In genomic region chr9:128027166-128027539, GRCh38 we compare ENCODE assay signal across 12 cellular contexts. TPM values are rescaled to one million over a fixed set of nuclear protein-coding genes. Genes with fewer than 3 reads are reported as not detected.
DNase-seq lines count a peak whose midpoint lies in the region; ATAC-seq and TF ChIP-seq lines count a peak whose summit lies in the region.
"Had no signal": no experiment of that assay in that cellular context is flagged by ENCODE, and none has a peak within 500 bp of the region (broad histone marks: within the 10 kb centered on the region; RNA-seq: fewer than 3 reads in every experiment).

No MANE protein-coding gene starts in this region.

- H3K27me3 Mint-ChIP-seq in CD4-positive, alpha-beta memory T cell = no peaks in the 10 kb centered on the region
- H3K27me3 Mint-ChIP-seq in activated naive CD8-positive, alpha-beta T cell treated with anti-CD3 and anti-CD28 coated beads, Interleukin-2, amount 50 U/mL, for 24 hours = no peaks in the 10 kb centered on the region
- H3K27me3 Mint-ChIP-seq in naive thymus-derived CD4-positive, alpha-beta T cell = no peaks in the 10 kb centered on the region
- H3K27me3 Mint-ChIP-seq in glutamatergic neuron (ENCODE audit: unreplicated experiment) = peaks cover 3% of the 10 kb centered on the region

- CTCF ChIA-PET in CD4-positive, alpha-beta memory T cell (lab: Charles Lee; ENCODE audit: partially characterized antibody) = interaction anchor here (0.8 to 3.7 kb wide), 13 partner anchors 9 to 90 kb away, joined by 3 to 35 read pairs (median 4); partner anchors contain the start of genes DPM2 and EEIG1
- CTCF ChIA-PET in OCI-LY7 (lab: Charles Lee; ENCODE audit: unreplicated experiment) = no interaction called here
- CTCF ChIA-PET in naive thymus-derived CD4-positive, alpha-beta T cell (lab: Charles Lee) = interaction anchor here (0.7 to 17.1 kb wide), 7 partner anchors 9 to 117 kb away, joined by 3 to 262 read pairs (median 4); partner anchors contain the start of gene EEIG1

- no peaks in the 10 kb centered on the region for H3K79me2 ChIP-seq in OCI-LY7 (ENCODE audit: insufficient read depth, low read depth, low read length)

- POLR2A ChIA-PET in CD4-positive, alpha-beta memory T cell (lab: Charles Lee; ENCODE audit: partially characterized antibody) = interaction anchor here (0.9 to 21.7 kb wide), 15 partner anchors 7 to 124 kb away, joined by 3 to 1317 read pairs (median 11); partner anchors contain the start of genes DPM2, EEIG1, NAIF1 and SLC25A25
- POLR2A ChIA-PET in OCI-LY7 (lab: Charles Lee) = interaction anchor here (0.6 to 2.9 kb wide), 10 partner anchors 11 to 109 kb away, joined by 3 to 25 read pairs (median 4); partner anchors contain the start of genes EEIG1 and NAIF1
- POLR2A ChIA-PET in naive thymus-derived CD4-positive, alpha-beta T cell (lab: Charles Lee) = interaction anchor here (0.7 to 28.4 kb wide), 14 partner anchors 7 to 875 kb away, joined by 3 to 1511 read pairs (median 4); partner anchors contain the start of genes CDK9, EEIG1 and ST6GALNAC4

- peak in 4 of 5 donors; percentile 50 to 75 (median 54) for DNase-seq in CD4-positive, alpha-beta memory T cell
- peak; percentile 39 for DNase-seq in OCI-LY7 (ENCODE audit: low spot score)
- peak; percentile 53 for DNase-seq in activated naive CD8-positive, alpha-beta T cell treated with anti-CD3 and anti-CD28 coated beads, Interleukin-2, amount 50 U/mL, for 24 hours
- peak in 8 of 9 donors; percentile 42 to 78 (median 57) for DNase-seq in naive thymus-derived CD4-positive, alpha-beta T cell
- DNase-seq in glutamatergic neuron = no peak
- no peak for DNase-seq in lower leg skin (ENCODE audit: low spot score in 2 of 2)
- DNase-seq: DMS79, Karpas-422 had no signal

- peaks cover 100% of the 10 kb centered on the region for H3K4me1 ChIP-seq in CD4-positive, alpha-beta memory T cell (ENCODE audit: insufficient read depth, low read length)
- peaks cover 73% of the 10 kb centered on the region for H3K4me1 ChIP-seq in OCI-LY7 (ENCODE audit: insufficient read depth, low read length, poor library complexity, severe bottlenecking)
- peaks cover 86 to 87% of the 10 kb centered on the region in 2 donors for H3K4me1 ChIP-seq in naive thymus-derived CD4-positive, alpha-beta T cell (ENCODE audit: control insufficient read depth in 2 of 2, insufficient read depth in 2 of 2, low read length in 2 of 2)

- H3K4me1 Mint-ChIP-seq in CD4-positive, alpha-beta memory T cell = peaks cover 52 to 94% (median 77%) of the 10 kb centered on the region in 4 donors
- H3K4me1 Mint-ChIP-seq in activated naive CD8-positive, alpha-beta T cell treated with anti-CD3 and anti-CD28 coated beads, Interleukin-2, amount 50 U/mL, for 24 hours = peaks cover 92% of the 10 kb centered on the region
- H3K4me1 Mint-ChIP-seq in naive thymus-derived CD4-positive, alpha-beta T cell = peaks cover 43 to 93% (median 88%) of the 10 kb centered on the region in 7 donors
- no peaks in the 10 kb centered on the region for H3K4me1 Mint-ChIP-seq in glutamatergic neuron (ENCODE audit: low read depth, unreplicated experiment)

- no peaks in the 10 kb centered on the region for H3K27me3 ChIP-seq in CD4-positive, alpha-beta memory T cell (ENCODE audit: insufficient read depth, low read length)
- no peaks in the 10 kb centered on the region for H3K27me3 ChIP-seq in naive thymus-derived CD4-positive, alpha-beta T cell (ENCODE audit: control insufficient read depth in 2 of 2, insufficient read depth in 2 of 2, low read length in 2 of 2)
- H3K27me3 ChIP-seq: SJSA1 had no signal

- peak overlapping the region; percentile 60 for H2AFZ ChIP-seq in OCI-LY7 (ENCODE audit: low read length)

- no peaks in the 10 kb centered on the region for H3K9me3 ChIP-seq in CD4-positive, alpha-beta memory T cell (ENCODE audit: control insufficient read depth in 1 of 2, low read length in 2 of 2)
- H3K9me3 ChIP-seq in OCI-LY7 (ENCODE audit: low read length) = no peaks in the 10 kb centered on the region
- H3K9me3 ChIP-seq in naive thymus-derived CD4-positive, alpha-beta T cell (ENCODE audit: control insufficient read depth in 2 of 3, low read length in 3 of 3) = no peaks in the 10 kb centered on the region
- H3K9me3 ChIP-seq: SJSA1 had no signal

- H3K36me3 ChIP-seq in CD4-positive, alpha-beta memory T cell (ENCODE audit: insufficient read depth, low read length) = no peaks in the 10 kb centered on the region
- H3K36me3 ChIP-seq in OCI-LY7 (ENCODE audit: insufficient read depth, low read length) = no peaks in the 10 kb centered on the region
- H3K36me3 ChIP-seq in naive thymus-derived CD4-positive, alpha-beta T cell (ENCODE audit: control insufficient read depth in 2 of 3, insufficient read depth in 3 of 3, low read length in 3 of 3) = no peaks in the 10 kb centered on the region
- H3K36me3 ChIP-seq: SJSA1 had no signal

- TF ChIP-seq CTCF in OCI-LY7 (conservative IDR thresholded peaks at IDR 0.05; ENCODE audit: low read length) = no peak
- no peak for TF ChIP-seq CTCF in glutamatergic neuron (IDR thresholded peaks at IDR 0.05; ENCODE audit: partially characterized antibody, unreplicated experiment)
- TF ChIP-seq CTCF in lower leg skin (IDR thresholded peaks at IDR 0.05) = no peak

- H3K27ac Mint-ChIP-seq in CD4-positive, alpha-beta memory T cell = peak overlapping the region; percentile 98 to 100 (median 99)
- H3K27ac Mint-ChIP-seq in activated naive CD8-positive, alpha-beta T cell treated with anti-CD3 and anti-CD28 coated beads, Interleukin-2, amount 50 U/mL, for 24 hours = peak overlapping the region; percentile 96
- H3K27ac Mint-ChIP-seq in naive thymus-derived CD4-positive, alpha-beta T cell = peak overlapping the region; percentile 92 to 100 (median 98)
- H3K27ac Mint-ChIP-seq in glutamatergic neuron (ENCODE audit: unreplicated experiment) = no peak overlapping the region

- peak overlapping the region in 7 of 8 donors; percentile 74 to 89 (median 83) for H3K4me3 Mint-ChIP-seq in CD4-positive, alpha-beta memory T cell
- H3K4me3 Mint-ChIP-seq in activated naive CD8-positive, alpha-beta T cell treated with anti-CD3 and anti-CD28 coated beads, Interleukin-2, amount 50 U/mL, for 24 hours = peak overlapping the region; percentile 69
- H3K4me3 Mint-ChIP-seq in naive thymus-derived CD4-positive, alpha-beta T cell = peak overlapping the region; percentile 76 to 91 (median 85)
- H3K4me3 Mint-ChIP-seq in glutamatergic neuron (ENCODE audit: unreplicated experiment) = no peak overlapping the region

- peak; percentile 56 for ATAC-seq in activated naive CD8-positive, alpha-beta T cell treated with anti-CD3 and anti-CD28 coated beads, Interleukin-2, amount 50 U/mL, for 24 hours
- ATAC-seq in naive thymus-derived CD4-positive, alpha-beta T cell = peak; percentile 10
- ATAC-seq in GM19463 (IDR thresholded peaks at IDR 0.05; ENCODE audit: unreplicated experiment) = no peak
- ATAC-seq in HG03095 (IDR thresholded peaks at IDR 0.05; ENCODE audit: unreplicated experiment) = no peak

- H3K4me2 ChIP-seq in OCI-LY7 (ENCODE audit: low read length) = peak overlapping the region; percentile 66

- H4K20me1 ChIP-seq in OCI-LY7 (ENCODE audit: insufficient read depth, low read length) = no peaks in the 10 kb centered on the region

- BruUV-seq in OCI-LY7 (replicated peaks; lab: Mats Ljungman, UMichigan) = no TSS peak

- H3K9me3 Mint-ChIP-seq in CD4-positive, alpha-beta memory T cell = peaks cover 0 to 4% (median 0%) of the 10 kb centered on the region in 8 donors
- no peaks in the 10 kb centered on the region for H3K9me3 Mint-ChIP-seq in activated naive CD8-positive, alpha-beta T cell treated with anti-CD3 and anti-CD28 coated beads, Interleukin-2, amount 50 U/mL, for 24 hours
- peaks cover 0 to 5% (median 0%) of the 10 kb centered on the region in 11 donors for H3K9me3 Mint-ChIP-seq in naive thymus-derived CD4-positive, alpha-beta T cell
- H3K9me3 Mint-ChIP-seq in glutamatergic neuron (ENCODE audit: unreplicated experiment) = no peaks in the 10 kb centered on the region

- 81 to 85% methylated on average over 4 of the region's 4 CpGs for WGBS in lower leg skin, 2 donors

- no peak for TF ChIP-seq POLR2A in lower leg skin (IDR thresholded peaks at IDR 0.05)

- H3K27ac ChIP-seq in CD4-positive, alpha-beta memory T cell (ENCODE audit: low read depth, low read length) = peak overlapping the region; percentile 80
- H3K27ac ChIP-seq in OCI-LY7 (ENCODE audit: low read depth, low read length, poor library complexity, severe bottlenecking) = peak overlapping the region; percentile 78
- peak overlapping the region; percentile 96 for H3K27ac ChIP-seq in naive thymus-derived CD4-positive, alpha-beta T cell (ENCODE audit: low read depth, low read length)
- H3K27ac ChIP-seq: SJSA1 had no signal

- peaks cover 0 to 2% of the 10 kb centered on the region in 2 donors for H3K36me3 Mint-ChIP-seq in CD4-positive, alpha-beta memory T cell
- no peaks in the 10 kb centered on the region for H3K36me3 Mint-ChIP-seq in activated naive CD8-positive, alpha-beta T cell treated with anti-CD3 and anti-CD28 coated beads, Interleukin-2, amount 50 U/mL, for 24 hours (ENCODE audit: low read depth)
- H3K36me3 Mint-ChIP-seq in naive thymus-derived CD4-positive, alpha-beta T cell = peaks cover 0 to 5% (median 0%) of the 10 kb centered on the region in 5 donors
- no peaks in the 10 kb centered on the region for H3K36me3 Mint-ChIP-seq in glutamatergic neuron (ENCODE audit: unreplicated experiment)

- intact Hi-C loops in CD4-positive, alpha-beta memory T cell (cut with micrococcal nuclease) = loop anchor here (2.0 kb wide), 2 partner anchors 42 to 72 kb away; partner anchors contain the start of gene SLC25A25
- intact Hi-C loops in OCI-LY7 (cut with micrococcal nuclease; ENCODE audit: unreplicated experiment) = loop anchor here (2.0 kb wide), 1 partner anchor 18 kb away; no protein-coding TSS in a partner anchor
- intact Hi-C loops in naive thymus-derived CD4-positive, alpha-beta T cell (cut with micrococcal nuclease) = loop anchor here (2.0 to 5.0 kb wide), 4 partner anchors 56 to 250 kb away; partner anchors contain the start of genes CDK9 (in 1 of the 2) and SH2D3C (in 1 of the 2)
- intact Hi-C loops in lower leg skin (cut with DNase I; ENCODE audit: low total_unique reads) = no loop called here

- no peaks in the 10 kb centered on the region for H3K9me2 ChIP-seq in OCI-LY7 (ENCODE audit: insufficient read depth, low read length)

- H3K4me3 ChIP-seq in CD4-positive, alpha-beta memory T cell (ENCODE audit: low read length in 2 of 2) = peak overlapping the region; percentile 0 to 25
- H3K4me3 ChIP-seq in OCI-LY7 (ENCODE audit: low read depth, low read length, poor library complexity, severe bottlenecking) = peak overlapping the region; percentile 56
- H3K4me3 ChIP-seq in naive thymus-derived CD4-positive, alpha-beta T cell (ENCODE audit: low read length) = peak overlapping the region; percentile 52
- H3K4me3 ChIP-seq in lower leg skin (ENCODE audit: low read depth, poor library complexity, severe bottlenecking) = no peak overlapping the region
- H3K4me3 ChIP-seq: lung, SJSA1 had no signal

RNA-seq across cellular contexts. Expression of gene NAIF1, which starts 40.0 kb away (rescaled TPM):
- total RNA-seq in CD4-positive, alpha-beta memory T cell = 10 to 100 TPM; 13.3 to 13.8 TPM
- polyA plus RNA-seq in CD4-positive, alpha-beta memory T cell = 10 to 100 TPM; 11.3 to 15.2 TPM
- total RNA-seq in OCI-LY7 (2014; rRNA removed; shearing (Covaris generic)) = 8.6 TPM in 2 replicates
- total RNA-seq in OCI-LY7 (2022) = 14.8 and 14.9 TPM in 2 replicates
- total RNA-seq in naive thymus-derived CD4-positive, alpha-beta T cell = 10 to 100 TPM; 10.7 to 13.3 (median 11.8) TPM
- 10 to 100 TPM in 1 of 2 donors, 1 to 10 TPM in 1; 8.6 to 14.8 TPM for polyA plus RNA-seq in naive thymus-derived CD4-positive, alpha-beta T cell
- 6.2 TPM for total RNA-seq in glutamatergic neuron (ENCODE audit: unreplicated experiment)
- 10 to 100 TPM in 1 of 4 donors, 1 to 10 TPM in 3; 8.6 to 10.8 (median 9.6) TPM for total RNA-seq in lower leg skin

RNA-seq across cellular contexts. Expression of gene SLC25A25, which starts 40.9 kb away (rescaled TPM):
- 10 to 100 TPM; 22.0 to 26.9 TPM for total RNA-seq in CD4-positive, alpha-beta memory T cell
- 10 to 100 TPM; 13.4 to 17.6 TPM for polyA plus RNA-seq in CD4-positive, alpha-beta memory T cell
- 21.4 and 23.7 TPM in 2 replicates for total RNA-seq in OCI-LY7 (2014; rRNA removed; shearing (Covaris generic))
- total RNA-seq in OCI-LY7 (2022) = 17.6 and 20.2 TPM in 2 replicates
- 10 to 100 TPM; 12.4 to 26.3 (median 15.1) TPM for total RNA-seq in naive thymus-derived CD4-positive, alpha-beta T cell
- polyA plus RNA-seq in naive thymus-derived CD4-positive, alpha-beta T cell = 10 to 100 TPM in 1 of 2 donors, 1 to 10 TPM in 1; 8.4 to 14.7 TPM
- total RNA-seq in glutamatergic neuron (ENCODE audit: unreplicated experiment) = 33.0 TPM
- total RNA-seq in lower leg skin = 10 to 100 TPM; 26.4 to 40.3 (median 32.0) TPM

RNA-seq across cellular contexts. Expression of gene EEIG1, which starts 46.4 kb away (rescaled TPM):
- 100 to 1,000 TPM; 516 to 550 TPM for total RNA-seq in CD4-positive, alpha-beta memory T cell
- 100 to 1,000 TPM in 1 of 2 donors, 10 to 100 TPM in 1; 95.4 to 205 TPM for polyA plus RNA-seq in CD4-positive, alpha-beta memory T cell
- 25.8 and 34.7 TPM in 2 replicates for total RNA-seq in OCI-LY7 (2014; rRNA removed; shearing (Covaris generic))
- total RNA-seq in OCI-LY7 (2022) (60.1 and 69.1 TPM in 2 replicates), glutamatergic neuron (ENCODE audit: unreplicated experiment) (15.8 TPM), lower leg skin (10 to 100 TPM; 33.0 to 81.3 (median 48.9) TPM)
- total RNA-seq in naive thymus-derived CD4-positive, alpha-beta T cell = 100 to 1,000 TPM; 252 to 664 (median 347) TPM
- polyA plus RNA-seq in naive thymus-derived CD4-positive, alpha-beta T cell = 100 to 1,000 TPM; 124 to 297 TPM

Comparison
In these comparisons a context has a peak if more than half of its experiments do, and no peak if none do; other contexts are left out.
1. DNase-seq: peak in CD4-positive, alpha-beta memory T cell (4 of 5), OCI-LY7 (single experiment), activated naive CD8-positive, alpha-beta T cell treated with anti-CD3 and anti-CD28 coated beads, Interleukin-2, amount 50 U/mL, for 24 hours (single experiment) and naive thymus-derived CD4-positive, alpha-beta T cell (8 of 9); none in glutamatergic neuron (single experiment) and lower leg skin (0 of 2).
2. ATAC-seq: peak in activated naive CD8-positive, alpha-beta T cell treated with anti-CD3 and anti-CD28 coated beads, Interleukin-2, amount 50 U/mL, for 24 hours (single experiment) and naive thymus-derived CD4-positive, alpha-beta T cell (single experiment); none in GM19463 (single experiment) and HG03095 (single experiment).
3. Peak in every context shown above with its lines, with median percentiles within 50 percentile points of each other: H3K27ac ChIP-seq.